In genomic region chr2:131368493-131369066, GRCh38 we compare ENCODE assay signal across 11 cellular contexts. TPM values are rescaled to one million over a fixed set of nuclear protein-coding genes. Genes with fewer than 3 reads are reported as not detected.
DNase-seq lines count a peak whose midpoint lies in the region; ATAC-seq, FAIRE-seq and TF ChIP-seq lines count a peak whose summit lies in the region.
"Not testable (repeated sequence)": the region's sequence is repeated elsewhere in the genome, so short reads cannot be mapped to it uniquely, and the experiment has no call there.
"Had no signal": no experiment of that assay in that cellular context is flagged by ENCODE, and none has a peak within 500 bp of the region (broad histone marks: within the 10 kb centered on the region; RNA-seq: fewer than 3 reads in every experiment).

No MANE protein-coding gene starts in this region.

- CTCF ChIA-PET in A549 (lab: Yijun Ruan, JAX) = not testable (repeated sequence)

- H3K9me3 ChIP-seq in A549, colonic mucosa, mucosa of descending colon, transverse colon: not testable (repeated sequence)

- POLR2A ChIA-PET in A549 (lab: Yijun Ruan, JAX) = not testable (repeated sequence)

- not testable (repeated sequence) for H3K4me1 ChIP-seq in A549; colonic mucosa; mucosa of descending colon (ENCODE audit: low read depth); transverse colon

- TF ChIP-seq POLR2A in A549 (IDR thresholded peaks at IDR 0.05; ENCODE audit: low read length) = not testable (repeated sequence)
- TF ChIP-seq POLR2A in transverse colon (IDR thresholded peaks at IDR 0.05) = peak; percentile 11

- in situ Hi-C loops in transverse colon (cut with MboI; ENCODE audit: low pct_ligation_motif_present in 1 of 4, low pct_unique_long_range_greater_than_20kb in 1 of 4, low sequenced_read_pairs in 3 of 4) = loop anchor here in 1 of 4 donors (25.0 kb wide), 1 partner anchor 1081 kb away; no protein-coding TSS in a partner anchor

- DNase-seq in A549 (ENCODE audit: low read depth in 1 of 2, low spot score in 1 of 2) = not testable (repeated sequence)
- peak; percentile 59 for DNase-seq in HT-29 (ENCODE audit: low spot score)
- DNase-seq in SW480 (ENCODE audit: low spot score) = peak; percentile 21
- peak; percentile 65 for DNase-seq in colonic mucosa
- DNase-seq in left colon = peak; percentile 59 to 78
- DNase-seq in mucosa of descending colon = peak; percentile 59 to 70 (median 68)
- peak; percentile 48 for DNase-seq in posterior vena cava (ENCODE audit: low spot score)
- peak; percentile 70 for DNase-seq in transverse colon

- WGBS in A549 (ENCODE audit: missing lambda C conversion rate) = 22% methylated on average over 4 of the region's 9 CpGs
- 69% methylated on average over 6 of the region's 9 CpGs; no CpG with 5 or more reads in 1 of the 2 donors for WGBS in transverse colon (ENCODE audit: low coverage in 1 of 2), 2 donors

- TF ChIP-seq RAD21 in A549 (conservative IDR thresholded peaks at IDR 0.05 in 1 of 2, IDR thresholded peaks at IDR 0.05 in 1 of 2) = not testable (repeated sequence)

- H3K4me2 ChIP-seq in A549 = peak overlapping the region; percentile 32; the same call in 1 of the 3 replicates

- not testable (repeated sequence) for H3K36me3 ChIP-seq in colonic mucosa; mucosa of descending colon (ENCODE audit: low read depth); transverse colon

- not testable (repeated sequence) for H3K4me3 ChIP-seq in A549, colonic mucosa, mucosa of descending colon, transverse colon

- H3K27me3 ChIP-seq in colonic mucosa = not testable (repeated sequence)
- peaks cover 18% of the 10 kb centered on the region for H3K27me3 ChIP-seq in transverse colon

- H3K9ac ChIP-seq in colonic mucosa (ENCODE audit: low read depth in 2 of 2, low read length in 2 of 2) = not testable (repeated sequence)

- not testable (repeated sequence) for FAIRE-seq in A549 (lab: Jason Lieb, UNC)

- TF ChIP-seq CTCF in A549 (IDR thresholded peaks at IDR 0.05); colonic mucosa (IDR thresholded peaks at IDR 0.05); mucosa of descending colon (IDR thresholded peaks at IDR 0.05); transverse colon (IDR thresholded peaks at IDR 0.05): not testable (repeated sequence)

- H3K27ac ChIP-seq in A549, colonic mucosa: not testable (repeated sequence)
- peak overlapping the region in 3 of 4 donors; percentile 48 to 63 (median 56) for H3K27ac ChIP-seq in transverse colon

- intact Hi-C loops in colonic mucosa (cut with DNase I); left colon (cut with DNase I, micrococcal nuclease); mucosa of descending colon (cut with DNase I, micrococcal nuclease); posterior vena cava (cut with DNase I); transverse colon (cut with DNase I; ENCODE audit: low total_unique reads): not testable (repeated sequence)

- not testable (repeated sequence) for TF ChIP-seq EP300 in A549 (IDR thresholded peaks at IDR 0.05); transverse colon (IDR thresholded peaks at IDR 0.05; ENCODE audit: low read depth)

- ATAC-seq in A549 (peak in 1 of 2 experiments; percentile 34; a peak in 3 of 6 replicates), left colon (peak; percentile 90), mucosa of descending colon (peak; percentile 91)

RNA-seq across cellular contexts. Expression of gene RAB6D, which starts 4.6 kb away (rescaled TPM):
- polyA plus RNA-seq in A549 (2011; rRNA removed) (0.05 and 0.07 TPM in 2 replicates), A549 (2017; fragmentation: RNase III; extraction: RNeasy Plus Mini Kit Qiagen cat#74134 plus additional on column Dnase treatment) (0.04 to 0.07 TPM (median 0.07 TPM) in 3 replicates)
- polyA plus RNA-seq in A549 (2012; cell fraction: cytosol; rRNA removed) = not detected in 2 replicates
- polyA plus RNA-seq in A549 (2012; cell fraction: nucleus; rRNA removed) = not detected in 2 replicates
- not detected in 2 replicates for polyA minus RNA-seq in A549 (2011; rRNA and poly(A)+ RNA removed)
- total RNA-seq in HT-29 (2014; rRNA removed; shearing (Covaris generic)) = 0.08 and 0.25 TPM in 2 replicates
- total RNA-seq in colonic mucosa (1 to 10 TPM; 2.5 to 3.9 TPM), left colon (1 to 10 TPM; 2.9 to 4.0 TPM), mucosa of descending colon (1 to 10 TPM; 1.0 to 4.3 (median 1.8) TPM), posterior vena cava (under 1 TPM in 1 of 2 donors, not detected in 1; 0.19 TPM), transverse colon (1 to 10 TPM in 3 of 4 donors, under 1 TPM in 1; 1.00 to 2.5 (median 2.0) TPM)
- total RNA-seq: CD4-positive, alpha-beta T cell; CD8-positive, alpha-beta memory T cell had no signal
- polyA plus RNA-seq: CD14-positive monocyte had no signal
